ENCODE assay signal across 8 cellular contexts in genomic region chrX:41116948-41117347, GRCh38. TPM values are rescaled to one million over a fixed set of nuclear protein-coding genes. Genes with fewer than 3 reads are reported as not detected.
A peak's percentile ranks its signal among the peaks of the same experiment; 100 is the strongest.
DNase-seq lines count a peak whose midpoint lies in the region; ATAC-seq, FAIRE-seq and TF ChIP-seq lines count a peak whose summit lies in the region.

No MANE protein-coding gene starts in this region.

- WGBS in right lobe of liver (ENCODE audit: insufficient coverage, low coverage, low lambda C conversion rate, missing lambda C conversion rate): 32% methylated on average over 4 of the region's 4 CpGs
- WGBS in HepG2 (ENCODE audit: low lambda C conversion rate): 89% methylated on average over 4 of the region's 4 CpGs
- WGBS in aorta, 2 donors: 3 to 44% methylated on average over 4 of the region's 4 CpGs

- H3K36me3 ChIP-seq in right lobe of liver (no peaks in the 10 kb centered on the region), HepG2 (replicated peaks in 1 of 2; ENCODE audit: control insufficient read depth in 1 of 2, insufficient read depth in 2 of 2, low read length in 2 of 2) (no peaks in the 10 kb centered on the region), aorta (ENCODE audit: control insufficient read depth in 1 of 2, insufficient read depth in 2 of 2, low read length in 1 of 2) (no peaks in the 10 kb centered on the region)

- ATAC-seq in right lobe of liver (peak; percentile 43 to 60 (median 50)), HepG2 (no peak), HG03135 (IDR thresholded peaks at IDR 0.05; ENCODE audit: unreplicated experiment) (peak; percentile 68), aorta (ENCODE audit: low FRiP score) (no peak)
- peak; percentile 87 for ATAC-seq in activated naive CD8-positive, alpha-beta T cell treated with anti-CD3 and anti-CD28 coated beads, Interleukin-2, amount 10 ng/mL, durations not matched to agents 7 days and 5 days (ENCODE audit: low read depth)

- TF ChIP-seq CTCF in right lobe of liver (IDR thresholded peaks at IDR 0.05): no peak
- TF ChIP-seq CTCF in HepG2 (CRISPR knock-in tag; IDR thresholded peaks at IDR 0.05): no peak

- CTCF ChIA-PET in HepG2 (lab: Yijun Ruan, JAX; ENCODE audit: low intra/inter-chr PET ratio, low total read pairs): no interaction called here

- H3K27me3 ChIP-seq in right lobe of liver (no peaks in the 10 kb centered on the region), HepG2 (ENCODE audit: control insufficient read depth in 1 of 2, insufficient read depth in 2 of 2, low read length in 2 of 2) (no peaks in the 10 kb centered on the region), aorta (ENCODE audit: control insufficient read depth in 1 of 2, insufficient read depth in 2 of 2, low read length in 1 of 2) (no peaks in the 10 kb centered on the region)

- FAIRE-seq in HepG2 (lab: Jason Lieb, UNC): no peak

- H3K9me3 Mint-ChIP-seq in activated naive CD8-positive, alpha-beta T cell treated with anti-CD3 and anti-CD28 coated beads, Interleukin-2, amount 10 ng/mL, durations not matched to agents 7 days and 5 days: no peaks in the 10 kb centered on the region

- H3K9ac ChIP-seq in HepG2 (ENCODE audit: insufficient read depth, low read depth, low read length): no peak overlapping the region

- peaks cover 74% of the 10 kb centered on the region for H3K79me2 ChIP-seq in HepG2 (ENCODE audit: insufficient read depth, low read length)

- H3K4me3 Mint-ChIP-seq in activated naive CD8-positive, alpha-beta T cell treated with anti-CD3 and anti-CD28 coated beads, Interleukin-2, amount 10 ng/mL, durations not matched to agents 7 days and 5 days: peak overlapping the region; percentile 76

- H3K9me3 ChIP-seq in right lobe of liver (no peaks in the 10 kb centered on the region), HepG2 (ENCODE audit: low read length) (no peaks in the 10 kb centered on the region), aorta (ENCODE audit: control insufficient read depth, low read length) (no peaks in the 10 kb centered on the region)

- DNase-seq in right lobe of liver (no peak), HepG2 (ENCODE audit: low spot score) (no peak), caudate nucleus (lab: John Stamatoyannopoulos, UW) (no peak), aorta (no peak), NOMO-1 treated with dmso at 0.1 percent for 144 hours (lab: John Stamatoyannopoulos, UW; ENCODE audit: unreplicated experiment) (no peak)
- no peak for DNase-seq in activated naive CD8-positive, alpha-beta T cell treated with anti-CD3 and anti-CD28 coated beads, Interleukin-2, amount 10 ng/mL, durations not matched to agents 7 days and 5 days
- DNase-seq in stimulated activated CD4-positive, alpha-beta T cell treated with anti-CD3 and anti-CD28 coated beads, Interleukin-2, amount 100 ng/mL, for 24 hours: no peak

- intact Hi-C loops in right lobe of liver (cut with DNase I) (loop anchor here in 1 of 2 donors (10.0 kb wide), 1 partner anchor 242 kb away; no protein-coding TSS in a partner anchor), HepG2 (cut with micrococcal nuclease; ENCODE audit: unreplicated experiment) (no loop called here), aorta (cut with DNase I) (loop anchor here (5.0 to 10.0 kb wide), 5 partner anchors 240 to 465 kb away; no protein-coding TSS in a partner anchor)

- no peak overlapping the region for H3K4me2 ChIP-seq in HepG2 (ENCODE audit: low read depth, low read length)

- TF ChIP-seq EP300 in HepG2 (IDR thresholded peaks at IDR 0.05; ENCODE audit: low read depth in 2 of 2, low read length in 2 of 2) (no peak), HepG2 (CRISPR knock-in tag; IDR thresholded peaks at IDR 0.05; ENCODE audit: borderline replicate concordance) (no peak)

- H4K20me1 ChIP-seq in HepG2 (ENCODE audit: insufficient read depth, low read length): peaks cover 48% of the 10 kb centered on the region

- H3K27ac ChIP-seq in right lobe of liver: no peak overlapping the region
- no peak overlapping the region for H3K27ac ChIP-seq in HepG2 (ENCODE audit: extremely low read length, insufficient read depth, low read length)
- no peak overlapping the region for H3K27ac ChIP-seq in caudate nucleus (ENCODE audit: low read depth, low read length)
- no peak overlapping the region for H3K27ac ChIP-seq in aorta (ENCODE audit: low read depth in 1 of 2, low read length in 2 of 2)

- in situ Hi-C loops in HepG2 (cut with HindIII; ENCODE audit: extremely low pct_ligation_motif_present, low pct_unique_long_range_greater_than_20kb): loop anchor here (10.0 kb wide), 1 partner anchor 112 kb away; no protein-coding TSS in a partner anchor

- H3K36me3 Mint-ChIP-seq in activated naive CD8-positive, alpha-beta T cell treated with anti-CD3 and anti-CD28 coated beads, Interleukin-2, amount 10 ng/mL, durations not matched to agents 7 days and 5 days: no peaks in the 10 kb centered on the region

- POLR2A ChIA-PET in HepG2 (lab: Yijun Ruan, JAX): no interaction called here
- POLR2A ChIA-PET in activated naive CD8-positive, alpha-beta T cell treated with anti-CD3 and anti-CD28 coated beads, Interleukin-2, amount 10 ng/mL, durations not matched to agents 7 days and 5 days (lab: Charles Lee): interaction anchor here (1.3 to 4.7 kb wide), 2 partner anchors 32 to 164 kb away, joined by 4 to 35 read pairs; partner anchors contain the start of gene USP9X

- H3K4me3 ChIP-seq in right lobe of liver (no peak overlapping the region), HepG2 (replicated peaks in 1 of 3; ENCODE audit: insufficient read depth in 1 of 3, low read depth in 2 of 3, low read length in 3 of 3) (no peak overlapping the region), aorta (ENCODE audit: low read length in 2 of 2) (no peak overlapping the region)

- no peak overlapping the region for H2AFZ ChIP-seq in HepG2 (ENCODE audit: low read length)

- H3K27me3 Mint-ChIP-seq in activated naive CD8-positive, alpha-beta T cell treated with anti-CD3 and anti-CD28 coated beads, Interleukin-2, amount 10 ng/mL, durations not matched to agents 7 days and 5 days: no peaks in the 10 kb centered on the region

- BruUV-seq in HepG2 (replicated peaks; lab: Mats Ljungman, UMichigan): no TSS peak

- H3K4me1 Mint-ChIP-seq in activated naive CD8-positive, alpha-beta T cell treated with anti-CD3 and anti-CD28 coated beads, Interleukin-2, amount 10 ng/mL, durations not matched to agents 7 days and 5 days: peaks cover 47% of the 10 kb centered on the region

- no peak for TF ChIP-seq RAD21 in HepG2 (CRISPR knock-in tag; IDR thresholded peaks at IDR 0.05)

- peak overlapping the region; percentile 89 for H3K27ac Mint-ChIP-seq in activated naive CD8-positive, alpha-beta T cell treated with anti-CD3 and anti-CD28 coated beads, Interleukin-2, amount 10 ng/mL, durations not matched to agents 7 days and 5 days

- H3K4me1 ChIP-seq in right lobe of liver: peaks cover 0 to 7% (median 2%) of the 10 kb centered on the region in 4 donors
- H3K4me1 ChIP-seq in HepG2 (ENCODE audit: insufficient read depth, low read length): peaks cover 16% of the 10 kb centered on the region; the same call in 1 of the 2 replicates
- no peaks in the 10 kb centered on the region for H3K4me1 ChIP-seq in aorta (ENCODE audit: control insufficient read depth in 1 of 2, insufficient read depth in 2 of 2, low read length in 2 of 2)

- TF ChIP-seq POLR2A in right lobe of liver (IDR thresholded peaks at IDR 0.05): no peak
- no peak for TF ChIP-seq POLR2A in HepG2 (IDR thresholded peaks at IDR 0.05; ENCODE audit: insufficient read depth in 1 of 2, low read depth in 2 of 2, low read length in 2 of 2)

TF ChIP-seq in HepG2, 621 proteins besides CTCF, POLR2A, EP300 and RAD21 (continues in another document):
- TF ChIP-seq POLR2AphosphoS5 (IDR thresholded peaks at IDR 0.05; ENCODE audit: low read depth, low read length) (no peak), GPN1 (CRISPR knock-in tag; IDR thresholded peaks at IDR 0.05; ENCODE audit: borderline replicate concordance) (no peak), MAFF (IDR thresholded peaks at IDR 0.05; ENCODE audit: low read depth, low read length) (no peak), ZSCAN25 (CRISPR knock-in tag; IDR thresholded peaks at IDR 0.05) (no peak), CBFB (CRISPR knock-in tag; IDR thresholded peaks at IDR 0.05) (no peak), DPF2 (CRISPR knock-in tag; IDR thresholded peaks at IDR 0.05; ENCODE audit: borderline replicate concordance, low read depth) (no peak), ZNF788 (CRISPR knock-in tag; IDR thresholded peaks at IDR 0.05; ENCODE audit: borderline replicate concordance) (no peak), NCOA5 (CRISPR knock-in tag; IDR thresholded peaks at IDR 0.05) (no peak), SATB2 (CRISPR knock-in tag; IDR thresholded peaks at IDR 0.05) (no peak), ZIK1 (CRISPR knock-in tag; IDR thresholded peaks at IDR 0.05; ENCODE audit: borderline replicate concordance, low read depth) (no peak)

RNA-seq across cellular contexts. Expression of gene USP9X, which starts 31.7 kb away (rescaled TPM):
- total RNA-seq in right lobe of liver (10 to 100 TPM; 53.5 to 76.2 (median 63.1) TPM), HepG2 (2016; rRNA removed; fragmentation: Illumina TruSeq; extraction: Trizol) (40.5 and 81.0 TPM in 2 replicates), aorta (10 to 100 TPM; 81.9 to 91.4 TPM)
- total RNA-seq in HepG2 (2016; cell fraction: cytosol; rRNA removed; fragmentation: Illumina TruSeq; extraction: Trizol; ENCODE audit: low read depth): 3.8 and 4.7 TPM in 2 replicates
- total RNA-seq in HepG2 (2016; cell fraction: insoluble cytoplasmic fraction; rRNA removed; fragmentation: Illumina TruSeq; extraction: Trizol): 39.4 and 75.2 TPM in 2 replicates
- 12.7 TPM in 2 replicates for total RNA-seq in HepG2 (2016; cell fraction: membrane; rRNA removed; fragmentation: Illumina TruSeq; extraction: Trizol)
- 41.9 and 52.3 TPM in 2 replicates for total RNA-seq in HepG2 (2016; cell fraction: nucleus; rRNA removed; fragmentation: Illumina TruSeq; extraction: Trizol)
- polyA plus RNA-seq in HepG2 (2011; rRNA removed) (20.7 and 22.2 TPM in 2 replicates), aorta (10 to 100 TPM in 1 of 2 donors, 1 to 10 TPM in 1; 7.8 to 20.4 TPM)
- polyA plus RNA-seq in HepG2 (2011; cell fraction: cytosol; rRNA removed): 9.5 and 16.8 TPM in 2 replicates
- polyA plus RNA-seq in HepG2 (2011; cell fraction: nucleus; rRNA removed): 14.6 and 21.3 TPM in 2 replicates
- 24.5 and 29.6 TPM in 2 replicates for polyA plus RNA-seq in HepG2 (2012)
- polyA plus RNA-seq in HepG2 (2016; cell fraction: cytosol; fragmentation: Illumina TruSeq; extraction: Trizol; ENCODE audit: low read depth): 0.76 and 1.8 TPM in 2 replicates
- 29.7 and 29.8 TPM in 2 replicates for polyA plus RNA-seq in HepG2 (2016; cell fraction: insoluble cytoplasmic fraction; fragmentation: Illumina TruSeq; extraction: Trizol; ENCODE audit: low read depth)
- 2.9 and 3.9 TPM in 2 replicates for polyA plus RNA-seq in HepG2 (2016; cell fraction: membrane; fragmentation: Illumina TruSeq; extraction: Trizol; ENCODE audit: low read depth)
- 26.5 and 29.5 TPM in 2 replicates for polyA plus RNA-seq in HepG2 (2016; cell fraction: nucleus; fragmentation: Illumina TruSeq; extraction: Trizol; ENCODE audit: insufficient read depth, low read depth)
- 180 and 267 TPM in 2 replicates for polyA minus RNA-seq in HepG2 (2011; rRNA and poly(A)+ RNA removed; ENCODE audit: low replicate concordance)
- polyA minus RNA-seq in HepG2 (2011; cell fraction: cytosol; rRNA and poly(A)+ RNA removed): 62.3 and 83.0 TPM in 2 replicates
- 121 and 148 TPM in 2 replicates for polyA minus RNA-seq in HepG2 (2011; cell fraction: nucleus; rRNA and poly(A)+ RNA removed)
- total RNA-seq in activated naive CD8-positive, alpha-beta T cell treated with anti-CD3 and anti-CD28 coated beads, Interleukin-2, amount 10 ng/mL, durations not matched to agents 7 days and 5 days: 10 to 100 TPM; 56.9 to 65.7 TPM

Comparison
In these comparisons a context has a peak if more than half of its experiments do, and no peak if none do; other contexts are left out.
1. ATAC-seq: peak in right lobe of liver (4 of 4), HG03135 (single experiment) and activated naive CD8-positive, alpha-beta T cell treated with anti-CD3 and anti-CD28 coated beads, Interleukin-2, amount 10 ng/mL, durations not matched to agents 7 days and 5 days (single experiment); none in HepG2 (single experiment) and aorta (single experiment).